30 cellular contexts compared by ENCODE assay signal in genomic region chr2:36732701-36733036, GRCh38. TPM values are rescaled to one million over a fixed set of nuclear protein-coding genes. Genes with fewer than 3 reads are reported as not detected.
"Had no signal": no experiment of that assay in that cellular context is flagged by ENCODE, and none has a peak within 500 bp of the region (broad histone marks: within the 10 kb centered on the region; RNA-seq: fewer than 3 reads in every experiment).

No MANE protein-coding gene starts in this region.

- ATAC-seq: activated T-helper 17 cell treated with anti-CD3 and anti-CD28 coated beads, Interleukin-2, amount 50 U/mL, for 72 hours had no signal

- H3K9me3 Mint-ChIP-seq: activated naive CD4-positive, alpha-beta T cell treated with anti-CD3 and anti-CD28 coated beads for 36 hours; activated T-helper 17 cell treated with anti-CD3 and anti-CD28 coated beads, Interleukin-2, amount 50 U/mL, for 72 hours; central memory CD8-positive, alpha-beta T cell had no signal

- H3K4me1 Mint-ChIP-seq: activated CD4-positive, alpha-beta T cell treated with anti-CD3 and anti-CD28 coated beads, Interleukin-2, amount 10 ng/mL, durations not matched to agents 7 days and 5 days; activated T-helper 17 cell treated with anti-CD3 and anti-CD28 coated beads, Interleukin-2, amount 50 U/mL, for 72 hours; central memory CD8-positive, alpha-beta T cell had no signal

- H3K36me3 Mint-ChIP-seq: activated CD4-positive, alpha-beta memory T cell treated with anti-CD3 and anti-CD28 coated beads for 36 hours; activated naive CD8-positive, alpha-beta T cell; brain had no signal

- H3K4me2 ChIP-seq: SK-N-SH had no signal

- H3K27me3 ChIP-seq: MG63 had no signal

- FAIRE-seq: astrocyte had no signal

- DNase-seq: activated CD4-positive, alpha-beta memory T cell treated with anti-CD3 and anti-CD28 coated beads for 36 hours; activated CD4-positive, alpha-beta T cell treated with anti-CD3 and anti-CD28 coated beads, Interleukin-2, amount 10 ng/mL, durations not matched to agents 7 days and 5 days; activated CD4-positive, CD25-positive, alpha-beta regulatory T cell; activated gamma-delta T cell; activated naive CD4-positive, alpha-beta T cell treated with anti-CD3 and anti-CD28 coated beads for 36 hours; activated T-cell treated with anti-CD3 and anti-CD28 coated beads for 4 hours; activated T-cell treated with anti-CD3 and anti-CD28 coated beads, Interleukin-2, amount 50 U/mL, for 48 hours; amygdala; MV-4-11; NCI-H1092 treated with DMSO at 0.1 percent for 48 hours; NCI-H1417 treated with DMSO at 0.1 percent for 48 hours; NCI-H1694; NCI-H2029; NCI-H2107; NCI-H2171 treated with DMSO at 0.1 percent for 48 hours; NCI-H526 treated with DMSO at 0.1 percent for 48 hours; NK-92 treated with Interleukin-12 subunit alpha and Interleukin-12 subunit beta, amount 100 ng/mL, for 24 hours; OCI-M1; SIG-M5; T-helper 1 cell had no signal

- H3K27ac Mint-ChIP-seq: activated CD4-positive, alpha-beta memory T cell treated with anti-CD3 and anti-CD28 coated beads for 36 hours; activated CD4-positive, alpha-beta T cell treated with anti-CD3 and anti-CD28 coated beads, Interleukin-2, amount 10 ng/mL, durations not matched to agents 7 days and 5 days; activated naive CD4-positive, alpha-beta T cell treated with anti-CD3 and anti-CD28 coated beads for 36 hours; activated naive CD8-positive, alpha-beta T cell; activated T-helper 17 cell treated with anti-CD3 and anti-CD28 coated beads, Interleukin-2, amount 50 U/mL, for 72 hours had no signal

- H3K27ac ChIP-seq: VCaP had no signal

- H3K4me3 ChIP-seq: MG63 had no signal

- H3K4me3 Mint-ChIP-seq: activated CD4-positive, alpha-beta memory T cell treated with anti-CD3 and anti-CD28 coated beads for 36 hours; activated CD4-positive, alpha-beta T cell treated with anti-CD3 and anti-CD28 coated beads, Interleukin-2, amount 10 ng/mL, durations not matched to agents 7 days and 5 days; activated naive CD4-positive, alpha-beta T cell treated with anti-CD3 and anti-CD28 coated beads for 36 hours; activated naive CD8-positive, alpha-beta T cell; activated T-helper 17 cell treated with anti-CD3 and anti-CD28 coated beads, Interleukin-2, amount 50 U/mL, for 72 hours; brain; central memory CD8-positive, alpha-beta T cell had no signal

- H3K9me3 ChIP-seq: MG63, SK-N-SH had no signal

- H3K9ac ChIP-seq: SK-N-SH had no signal

RNA-seq across cellular contexts. Expression of gene VIT, which starts 36.2 kb away (rescaled TPM):
- total RNA-seq: activated CD4-positive, alpha-beta memory T cell treated with anti-CD3 and anti-CD28 coated beads for 36 hours; activated CD4-positive, alpha-beta T cell treated with anti-CD3 and anti-CD28 coated beads, Interleukin-2, amount 10 ng/mL, durations not matched to agents 7 days and 5 days; activated CD8-positive, alpha-beta memory T cell treated with anti-CD3 and anti-CD28 coated beads for 36 hours; activated naive CD4-positive, alpha-beta T cell treated with anti-CD3 and anti-CD28 coated beads for 36 hours; activated T-helper 17 cell treated with anti-CD3 and anti-CD28 coated beads, Interleukin-2, amount 50 U/mL, for 72 hours; astrocyte; T-helper 2 cell treated with Interferon-gamma antibody and Interleukin-4, amounts not matched to agents 100 ng/mL and 5 ng/mL, for 36 hours had no signal
- polyA plus RNA-seq: SK-N-SH had no signal
